Comparison of ENCODE assay signal across 34 cellular contexts in the genomic region with DNA sequence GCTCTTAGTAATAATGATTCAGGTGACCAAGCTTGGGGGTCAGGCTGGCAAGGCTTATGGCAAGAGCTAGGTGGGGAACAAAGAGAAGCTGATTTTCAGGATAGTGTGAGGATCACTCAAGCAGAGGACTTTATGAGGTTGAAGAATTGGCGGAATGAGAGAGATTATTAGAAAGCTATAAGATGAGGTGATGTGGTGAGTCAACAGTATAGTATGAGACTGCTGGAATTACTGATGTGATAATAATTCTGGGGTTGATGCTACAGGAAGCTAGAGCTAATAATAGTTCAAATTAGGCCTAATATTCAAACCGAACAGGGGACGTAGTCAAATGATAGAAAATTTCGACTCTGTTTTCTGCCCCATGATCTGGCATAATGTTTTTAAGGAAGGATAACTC.
DNase-seq lines count a peak whose midpoint lies in the region; ATAC-seq and TF ChIP-seq lines count a peak whose summit lies in the region.
"Had no signal": no experiment of that assay in that cellular context is flagged by ENCODE, and none has a peak within 500 bp of the region (broad histone marks: within the 10 kb centered on the region; RNA-seq: fewer than 3 reads in every experiment).

No MANE protein-coding gene starts in this region.

- peaks cover 48% of the 10 kb centered on the region for H3K4me1 Mint-ChIP-seq in osteocyte (ENCODE audit: unreplicated experiment)
- no peaks in the 10 kb centered on the region for H3K4me1 Mint-ChIP-seq in activated CD4-positive, alpha-beta T cell treated with anti-CD3 and anti-CD28 coated beads for 36 hours
- no peaks in the 10 kb centered on the region for H3K4me1 Mint-ChIP-seq in T-helper 2 cell treated with Interferon-gamma antibody and Interleukin-4, amounts not matched to agents 5 μg/mL and 100 μg/mL, for 36 hours (ENCODE audit: low read depth)
- H3K4me1 Mint-ChIP-seq: activated CD4-positive, alpha-beta memory T cell treated with anti-CD3 and anti-CD28 coated beads, Interleukin-2, amount 10 ng/mL, durations not matched to agents 7 days and 5 days; B cell; CD8-positive, alpha-beta memory T cell; natural killer cell; T-helper 17 cell had no signal

- no peak overlapping the region for H3K4me3 Mint-ChIP-seq in osteocyte (ENCODE audit: unreplicated experiment)
- H3K4me3 Mint-ChIP-seq in activated CD4-positive, alpha-beta T cell treated with anti-CD3 and anti-CD28 coated beads for 36 hours = no peak overlapping the region
- H3K4me3 Mint-ChIP-seq in T-helper 2 cell treated with Interferon-gamma antibody and Interleukin-4, amounts not matched to agents 5 μg/mL and 100 μg/mL, for 36 hours = no peak overlapping the region
- H3K4me3 Mint-ChIP-seq: activated CD4-positive, alpha-beta memory T cell treated with anti-CD3 and anti-CD28 coated beads, Interleukin-2, amount 10 ng/mL, durations not matched to agents 7 days and 5 days; B cell; CD8-positive, alpha-beta memory T cell; natural killer cell; T-helper 17 cell had no signal

- H3K36me3 ChIP-seq in brain microvascular endothelial cell (replicated peaks) = no peaks in the 10 kb centered on the region
- H3K36me3 ChIP-seq: colonic mucosa, lower lobe of right lung, pancreas, right atrium auricular region had no signal

- POLR2A ChIA-PET in activated CD4-positive, alpha-beta T cell treated with anti-CD3 and anti-CD28 coated beads for 36 hours (lab: Charles Lee) = no interaction called here

- H3K27ac ChIP-seq in brain microvascular endothelial cell = peak overlapping the region; percentile 93
- peak overlapping the region; percentile 92 for H3K27ac ChIP-seq in foreskin keratinocyte
- H3K27ac ChIP-seq: A549, body of pancreas, colonic mucosa, lower lobe of right lung, pancreas, right atrium auricular region had no signal

- H3K4me1 ChIP-seq in foreskin keratinocyte = peaks cover 10% of the 10 kb centered on the region
- H3K4me1 ChIP-seq: A549, colonic mucosa, pancreas had no signal

- DNase-seq in EL = peak; percentile 8
- DNase-seq in brain microvascular endothelial cell = peak; percentile 50
- DNase-seq in foreskin keratinocyte = peak; percentile 55 to 75
- DNase-seq in osteocyte (ENCODE audit: extremely low spot score, unreplicated experiment) = no peak
- no peak for DNase-seq in activated CD4-positive, alpha-beta T cell treated with anti-CD3 and anti-CD28 coated beads for 36 hours
- DNase-seq in T-helper 2 cell treated with Interferon-gamma antibody and Interleukin-4, amounts not matched to agents 5 μg/mL and 100 μg/mL, for 36 hours (ENCODE audit: low spot score) = no peak
- no peak for DNase-seq in activated CD4-positive, alpha-beta T cell treated with anti-CD3 and anti-CD28 coated beads for 1 hour
- DNase-seq: activated CD4-positive, alpha-beta memory T cell treated with anti-CD3 and anti-CD28 coated beads, Interleukin-2, amount 10 ng/mL, durations not matched to agents 7 days and 5 days; activated CD8-positive, alpha-beta memory T cell treated with anti-CD3 and anti-CD28 coated beads, Interleukin-2, amount 50 U/mL, for 4 hours; activated naive CD4-positive, alpha-beta T cell treated with Interleukin-2 at 50 U/mL for 16 hours; body of pancreas; CD8-positive, alpha-beta memory T cell; colonic mucosa; DMS 273 treated with DMSO at 0.1 percent for 48 hours; effector CD8-positive, alpha-beta T cell; Karpas-422; lower lobe of right lung; MV-4-11; natural killer cell; NCI-H345; pancreas; Right ventricle myocardium superior; stimulated activated CD4-positive, alpha-beta T cell treated with anti-CD3 and anti-CD28 coated beads, Interleukin-1b, Interleukin-23, amount 100 ng/mL, for 48 hours; stimulated activated naive CD8-positive, alpha-beta T cell treated with anti-CD3 and anti-CD28 coated beads, Interleukin-15, Interleukin-2, amounts not matched to agents 100 U/mL and 50 U/mL, for 24 hours; T-helper 17 cell had no signal

- no peak overlapping the region for H3K4me3 ChIP-seq in brain microvascular endothelial cell (ENCODE audit: low read depth, low read length)
- H3K4me3 ChIP-seq: A549, body of pancreas, colonic mucosa, lower lobe of right lung, pancreas, right atrium auricular region, smooth muscle cell had no signal

- no peak for TF ChIP-seq CTCF in brain microvascular endothelial cell (IDR thresholded peaks at IDR 0.05; ENCODE audit: low read depth, low read length, missing control alignments)
- TF ChIP-seq CTCF in foreskin keratinocyte (conservative IDR thresholded peaks at IDR 0.05) = no peak
- no peak for TF ChIP-seq CTCF in osteocyte (IDR thresholded peaks at IDR 0.05)

- H3K27me3 ChIP-seq in brain microvascular endothelial cell (replicated peaks) = no peaks in the 10 kb centered on the region
- no peaks in the 10 kb centered on the region for H3K27me3 ChIP-seq in foreskin keratinocyte
- H3K27me3 ChIP-seq: body of pancreas, colonic mucosa, right atrium auricular region had no signal

- H3K9me3 Mint-ChIP-seq in osteocyte (ENCODE audit: unreplicated experiment) = no peaks in the 10 kb centered on the region
- peaks cover 2% of the 10 kb centered on the region for H3K9me3 Mint-ChIP-seq in activated CD4-positive, alpha-beta T cell treated with anti-CD3 and anti-CD28 coated beads for 36 hours (ENCODE audit: low read depth)
- H3K9me3 Mint-ChIP-seq in T-helper 2 cell treated with Interferon-gamma antibody and Interleukin-4, amounts not matched to agents 5 μg/mL and 100 μg/mL, for 36 hours = no peaks in the 10 kb centered on the region

- ATAC-seq in foreskin keratinocyte = peak; percentile 60
- ATAC-seq in activated CD4-positive, alpha-beta T cell treated with anti-CD3 and anti-CD28 coated beads for 36 hours = no peak
- no peak for ATAC-seq in HG03457 (IDR thresholded peaks at IDR 0.05; ENCODE audit: unreplicated experiment)
- ATAC-seq: A549; activated CD4-positive, CD25-positive, alpha-beta regulatory T cell treated with anti-CD3 and anti-CD28 coated beads, Interleukin-2, amount 50 U/mL, for 24 hours; HCT116; HepG2; natural killer cell; Panc1; pancreas; stimulated activated naive CD8-positive, alpha-beta T cell treated with anti-CD3 and anti-CD28 coated beads, Interleukin-15, Interleukin-2, amounts not matched to agents 100 U/mL and 50 U/mL, for 24 hours; T-helper 17 cell had no signal

- in situ Hi-C loops in brain microvascular endothelial cell (cut with HindIII; ENCODE audit: low pct_ligation_motif_present, low sequenced_read_pairs) = no loop called here

- no peaks in the 10 kb centered on the region for H3K27me3 Mint-ChIP-seq in osteocyte (ENCODE audit: unreplicated experiment)
- H3K27me3 Mint-ChIP-seq in activated CD4-positive, alpha-beta T cell treated with anti-CD3 and anti-CD28 coated beads for 36 hours = peaks cover 20% of the 10 kb centered on the region
- peaks cover 13% of the 10 kb centered on the region for H3K27me3 Mint-ChIP-seq in T-helper 2 cell treated with Interferon-gamma antibody and Interleukin-4, amounts not matched to agents 5 μg/mL and 100 μg/mL, for 36 hours (ENCODE audit: low read depth)
- H3K27me3 Mint-ChIP-seq: activated CD4-positive, alpha-beta memory T cell treated with anti-CD3 and anti-CD28 coated beads, Interleukin-2, amount 10 ng/mL, durations not matched to agents 7 days and 5 days; B cell; CD8-positive, alpha-beta memory T cell had no signal

- H3K27ac Mint-ChIP-seq in osteocyte (ENCODE audit: unreplicated experiment) = peak overlapping the region; percentile 85
- H3K27ac Mint-ChIP-seq in activated CD4-positive, alpha-beta T cell treated with anti-CD3 and anti-CD28 coated beads for 36 hours = no peak overlapping the region
- H3K27ac Mint-ChIP-seq in T-helper 2 cell treated with Interferon-gamma antibody and Interleukin-4, amounts not matched to agents 5 μg/mL and 100 μg/mL, for 36 hours = no peak overlapping the region
- H3K27ac Mint-ChIP-seq: activated CD4-positive, alpha-beta memory T cell treated with anti-CD3 and anti-CD28 coated beads, Interleukin-2, amount 10 ng/mL, durations not matched to agents 7 days and 5 days; B cell; CD8-positive, alpha-beta memory T cell; natural killer cell; T-helper 17 cell had no signal

- intact Hi-C loops in activated CD4-positive, alpha-beta T cell treated with anti-CD3 and anti-CD28 coated beads for 36 hours (cut with DNase I, micrococcal nuclease) = no loop called here

- no peaks in the 10 kb centered on the region for H3K36me3 Mint-ChIP-seq in osteocyte (ENCODE audit: unreplicated experiment)
- H3K36me3 Mint-ChIP-seq in activated CD4-positive, alpha-beta T cell treated with anti-CD3 and anti-CD28 coated beads for 36 hours (ENCODE audit: low read depth) = no peaks in the 10 kb centered on the region
- no peaks in the 10 kb centered on the region for H3K36me3 Mint-ChIP-seq in T-helper 2 cell treated with Interferon-gamma antibody and Interleukin-4, amounts not matched to agents 5 μg/mL and 100 μg/mL, for 36 hours (ENCODE audit: low read depth)
- H3K36me3 Mint-ChIP-seq: CD8-positive, alpha-beta memory T cell; natural killer cell had no signal

- CTCF ChIA-PET in activated CD4-positive, alpha-beta T cell treated with anti-CD3 and anti-CD28 coated beads for 36 hours (lab: Charles Lee) = no interaction called here

Comparison
In these comparisons a context has a peak if more than half of its experiments do, and no peak if none do; other contexts are left out.
1. DNase-seq: peak in EL (single experiment), brain microvascular endothelial cell (single experiment) and foreskin keratinocyte (2 of 2); none in osteocyte (single experiment), activated CD4-positive, alpha-beta T cell treated with anti-CD3 and anti-CD28 coated beads for 36 hours (single experiment), T-helper 2 cell treated with Interferon-gamma antibody and Interleukin-4, amounts not matched to agents 5 μg/mL and 100 μg/mL, for 36 hours (single experiment) and activated CD4-positive, alpha-beta T cell treated with anti-CD3 and anti-CD28 coated beads for 1 hour (single experiment).